ENCODE assay signal across 10 cellular contexts in genomic region chrX:39705299-39705698, GRCh38.
DNase-seq lines count a peak whose midpoint lies in the region; ATAC-seq, FAIRE-seq and TF ChIP-seq lines count a peak whose summit lies in the region.
"Had no signal": no experiment of that assay in that cellular context is flagged by ENCODE, and none has a peak within 500 bp of the region (broad histone marks: within the 10 kb centered on the region; RNA-seq: fewer than 3 reads in every experiment).

No MANE protein-coding gene starts in this region.

- no peaks in the 10 kb centered on the region for H3K9me3 ChIP-seq in psoas muscle
- H3K9me3 ChIP-seq: neutrophil had no signal

- ATAC-seq in psoas muscle: peak; percentile 97 to 100 (median 98)
- no peak for ATAC-seq in GM21529 (IDR thresholded peaks at IDR 0.05; ENCODE audit: unreplicated experiment)

- WGBS in psoas muscle, 3 donors: 1 to 11% (median 2%) methylated on average over 2 of the region's 2 CpGs

- H3K9me3 Mint-ChIP-seq in activated T-helper 2 cell treated with anti-CD3 and anti-CD28 coated beads, Interferon-gamma antibody, Interleukin-2, Interleukin-4, amounts not matched to agents 10 μg/mL and 5 μg/mL and 100 μg/mL, durations not matched to agents 14 hours and 24 hours and 36 hours: peaks cover 8% of the 10 kb centered on the region

- H3K36me3 Mint-ChIP-seq in activated T-helper 2 cell treated with anti-CD3 and anti-CD28 coated beads, Interferon-gamma antibody, Interleukin-2, Interleukin-4, amounts not matched to agents 10 μg/mL and 5 μg/mL and 100 μg/mL, durations not matched to agents 14 hours and 24 hours and 36 hours (ENCODE audit: low read depth): no peaks in the 10 kb centered on the region
- H3K36me3 Mint-ChIP-seq: CD4-positive, CD25-positive, alpha-beta regulatory T cell had no signal

- peak; percentile 27 to 63 for DNase-seq in NCI-H524 (lab: John Stamatoyannopoulos, UW)
- DNase-seq in NCI-H524 treated with DMSO at 0.1 percent for 48 hours (lab: John Stamatoyannopoulos, UW): no peak
- peak; percentile 61 for DNase-seq in RCC 7860 (ENCODE audit: low spot score)
- DNase-seq in fibroblast of pulmonary artery (ENCODE audit: low read depth): peak; percentile 92
- DNase-seq in psoas muscle: peak; percentile 79 to 90
- DNase-seq in activated T-helper 2 cell treated with anti-CD3 and anti-CD28 coated beads, Interferon-gamma antibody, Interleukin-2, Interleukin-4, amounts not matched to agents 10 μg/mL and 5 μg/mL and 100 μg/mL, durations not matched to agents 14 hours and 24 hours and 36 hours (ENCODE audit: low spot score): no peak
- DNase-seq in Ammon's horn (ENCODE audit: low spot score): no peak
- DNase-seq: CD4-positive, CD25-positive, alpha-beta regulatory T cell had no signal

- H3K4me3 ChIP-seq in fibroblast of pulmonary artery (replicated peaks; ENCODE audit: low read depth, low read length) (no peak overlapping the region), psoas muscle (no peak overlapping the region)

- H3K27ac ChIP-seq in psoas muscle: peak overlapping the region; percentile 10
- H3K27ac ChIP-seq: neutrophil had no signal

- H3K4me1 Mint-ChIP-seq in activated T-helper 2 cell treated with anti-CD3 and anti-CD28 coated beads, Interferon-gamma antibody, Interleukin-2, Interleukin-4, amounts not matched to agents 10 μg/mL and 5 μg/mL and 100 μg/mL, durations not matched to agents 14 hours and 24 hours and 36 hours (ENCODE audit: low read depth): no peaks in the 10 kb centered on the region
- H3K4me1 Mint-ChIP-seq: CD4-positive, CD25-positive, alpha-beta regulatory T cell had no signal

- H3K27me3 Mint-ChIP-seq in activated T-helper 2 cell treated with anti-CD3 and anti-CD28 coated beads, Interferon-gamma antibody, Interleukin-2, Interleukin-4, amounts not matched to agents 10 μg/mL and 5 μg/mL and 100 μg/mL, durations not matched to agents 14 hours and 24 hours and 36 hours (ENCODE audit: low read depth): peaks cover 2% of the 10 kb centered on the region
- H3K27me3 Mint-ChIP-seq: CD4-positive, CD25-positive, alpha-beta regulatory T cell had no signal

- TF ChIP-seq CTCF in fibroblast of pulmonary artery (IDR thresholded peaks at IDR 0.05; ENCODE audit: low read length, missing control alignments) (peak; percentile 62), psoas muscle (IDR thresholded peaks at IDR 0.05) (peak; percentile 64)

- H3K27ac Mint-ChIP-seq in activated T-helper 2 cell treated with anti-CD3 and anti-CD28 coated beads, Interferon-gamma antibody, Interleukin-2, Interleukin-4, amounts not matched to agents 10 μg/mL and 5 μg/mL and 100 μg/mL, durations not matched to agents 14 hours and 24 hours and 36 hours: no peak overlapping the region
- H3K27ac Mint-ChIP-seq: CD4-positive, CD25-positive, alpha-beta regulatory T cell had no signal

- no peaks in the 10 kb centered on the region for H3K27me3 ChIP-seq in psoas muscle (ENCODE audit: insufficient read depth in 3 of 3, low read length in 2 of 3)
- H3K27me3 ChIP-seq: neutrophil had no signal

- peaks cover 2% of the 10 kb centered on the region for H3K4me1 ChIP-seq in psoas muscle

- FAIRE-seq in RCC 7860 (lab: Jason Lieb, UNC): peak; percentile 92

- intact Hi-C loops in psoas muscle (cut with DNase I): no loop called here
- intact Hi-C loops in activated T-helper 2 cell treated with anti-CD3 and anti-CD28 coated beads, Interferon-gamma antibody, Interleukin-2, Interleukin-4, amounts not matched to agents 10 μg/mL and 5 μg/mL and 100 μg/mL, durations not matched to agents 14 hours and 24 hours and 36 hours (cut with micrococcal nuclease): no loop called here

- no peaks in the 10 kb centered on the region for H3K36me3 ChIP-seq in psoas muscle (ENCODE audit: insufficient read depth in 1 of 2, low read depth in 1 of 2)
- H3K36me3 ChIP-seq: neutrophil had no signal

- H3K4me3 Mint-ChIP-seq in activated T-helper 2 cell treated with anti-CD3 and anti-CD28 coated beads, Interferon-gamma antibody, Interleukin-2, Interleukin-4, amounts not matched to agents 10 μg/mL and 5 μg/mL and 100 μg/mL, durations not matched to agents 14 hours and 24 hours and 36 hours (ENCODE audit: low read depth): no peak overlapping the region
- H3K4me3 Mint-ChIP-seq: CD4-positive, CD25-positive, alpha-beta regulatory T cell had no signal

Comparison
In these comparisons a context has a peak if more than half of its experiments do, and no peak if none do; other contexts are left out.
1. DNase-seq: peak in NCI-H524 (2 of 2), RCC 7860 (single experiment), fibroblast of pulmonary artery (single experiment) and psoas muscle (2 of 2); none in NCI-H524 treated with DMSO at 0.1 percent for 48 hours (single experiment), activated T-helper 2 cell treated with anti-CD3 and anti-CD28 coated beads, Interferon-gamma antibody, Interleukin-2, Interleukin-4, amounts not matched to agents 10 μg/mL and 5 μg/mL and 100 μg/mL, durations not matched to agents 14 hours and 24 hours and 36 hours (single experiment) and Ammon's horn (single experiment).